Comparison of ENCODE assay signal across 1 cellular context in genomic region chr19:39390759-39391592, GRCh38.
A peak's percentile ranks its signal among the peaks of the same experiment; 100 is the strongest.
TF ChIP-seq lines count a peak whose summit lies in the region.

Gene MED29, plus strand, starts transcription at chr19:39391378. Its CDS starts 45 bp downstream, at chr19:39391423.
Gene PAF1, minus strand, starts transcription at chr19:39391106. Its CDS starts 242 bp downstream, at chr19:39390864.

TF ChIP-seq in K562, 482 proteins besides CTCF, POLR2A, EP300 and RAD21 (continued from another document and continues in another):
- TF ChIP-seq ZBTB5 (IDR thresholded peaks at IDR 0.05): no peak; the same call in 1 of the 2 replicates
- no peak for TF ChIP-seq POLR2AphosphoS2 (IDR thresholded peaks at IDR 0.05; ENCODE audit: low read length)
- peak; percentile 90 for TF ChIP-seq EP400 (IDR thresholded peaks at IDR 0.05)
- TF ChIP-seq RUNX1 (IDR thresholded peaks at IDR 0.05; ENCODE audit: low read depth): 0 out of 2 replicates have a peak, but pooled peaks have one; percentile 35
- no peak; a peak in 1 of 4 replicates for TF ChIP-seq MLLT1 (IDR thresholded peaks at IDR 0.05)
- TF ChIP-seq MEIS2 (IDR thresholded peaks at IDR 0.05; ENCODE audit: partially characterized antibody): no peak
- TF ChIP-seq ZNF668 (CRISPR knock-in tag; IDR thresholded peaks at IDR 0.05): no peak
- TF ChIP-seq ADNP (tag; IDR thresholded peaks at IDR 0.05): no peak
- TF ChIP-seq SMARCA4 (IDR thresholded peaks at IDR 0.05): no peak
- no peak for TF ChIP-seq ETV6 (IDR thresholded peaks at IDR 0.05; ENCODE audit: borderline replicate concordance in 1 of 2, low read depth in 2 of 2, low read length in 1 of 2)
- no peak for TF ChIP-seq ETV6 (CRISPR knock-in tag; IDR thresholded peaks at IDR 0.05; ENCODE audit: borderline replicate concordance)
- 0 out of 2 replicates have a peak, but pooled peaks have one; percentile 11 for TF ChIP-seq ZNF134 (CRISPR knock-in tag; conservative IDR thresholded peaks at IDR 0.05)
- TF ChIP-seq KDM4B (IDR thresholded peaks at IDR 0.05; ENCODE audit: borderline replicate concordance in 2 of 2, low read depth in 1 of 2): peak in 1 of 2 experiments; percentile 33; a peak in 2 of 4 replicates
- no peak for TF ChIP-seq ZNF695 (CRISPR knock-in tag; IDR thresholded peaks at IDR 0.05)
- no peak for TF ChIP-seq MAFK (IDR thresholded peaks at IDR 0.05; ENCODE audit: low read length)
- TF ChIP-seq SMARCB1 (IDR thresholded peaks at IDR 0.05; ENCODE audit: insufficient read length, low read depth): no peak
- no peak for TF ChIP-seq ZSCAN32 (CRISPR knock-in tag; IDR thresholded peaks at IDR 0.05)
- no peak for TF ChIP-seq CLOCK (CRISPR knock-in tag; IDR thresholded peaks at IDR 0.05; ENCODE audit: borderline replicate concordance)
- no peak for TF ChIP-seq YBX1 (IDR thresholded peaks at IDR 0.05)
- no peak for TF ChIP-seq CREB5 (CRISPR knock-in tag; IDR thresholded peaks at IDR 0.05)
- peak; percentile 17; the same call in 1 of the 2 replicates for TF ChIP-seq SPI1 (IDR thresholded peaks at IDR 0.05; ENCODE audit: borderline replicate concordance, low read depth, low read length)
- no peak for TF ChIP-seq PREB (CRISPR knock-in tag; IDR thresholded peaks at IDR 0.05)
- no peak; the same call in none of the 2 replicates for TF ChIP-seq L3MBTL2 (IDR thresholded peaks at IDR 0.05)
- no peak for TF ChIP-seq KDM1A (IDR thresholded peaks at IDR 0.05)
- TF ChIP-seq NFIC (IDR thresholded peaks at IDR 0.05): peak; percentile 26; the same call in 1 of the 2 replicates
- TF ChIP-seq MAX (CRISPR knock-in tag; IDR thresholded peaks at IDR 0.05): peak; percentile 70
- TF ChIP-seq ZNF324 (CRISPR knock-in tag; IDR thresholded peaks at IDR 0.05): 0 out of 2 replicates have a peak, but pooled peaks have one; percentile 29
- TF ChIP-seq PHB2 (IDR thresholded peaks at IDR 0.05; ENCODE audit: low read depth): no peak
- TF ChIP-seq ZNF551 (CRISPR knock-in tag; IDR thresholded peaks at IDR 0.05): no peak
- peak; percentile 89; the same call in 1 of the 2 replicates for TF ChIP-seq NCOA1 (IDR thresholded peaks at IDR 0.05; ENCODE audit: low read depth)
- TF ChIP-seq HDAC2 (IDR thresholded peaks at IDR 0.05): 0 out of 2 replicates have a peak, but pooled peaks have one; percentile 14
- 0 out of 2 replicates have a peak, but pooled peaks have one; percentile 33 for TF ChIP-seq TCF3 (CRISPR knock-in tag; IDR thresholded peaks at IDR 0.05)
- TF ChIP-seq STAG1 (CRISPR knock-in tag; IDR thresholded peaks at IDR 0.05; ENCODE audit: borderline replicate concordance): no peak
- TF ChIP-seq KAT2B (IDR thresholded peaks at IDR 0.05; ENCODE audit: low read depth, low read length): no peak
- TF ChIP-seq E2F3 (CRISPR knock-in tag; IDR thresholded peaks at IDR 0.05): no peak
- peak; percentile 44; the same call in 1 of the 2 replicates for TF ChIP-seq ZBTB17 (CRISPR knock-in tag; IDR thresholded peaks at IDR 0.05)
- no peak for TF ChIP-seq ELK1 (CRISPR knock-in tag; IDR thresholded peaks at IDR 0.05)
- TF ChIP-seq NR0B1 (IDR thresholded peaks at IDR 0.05; ENCODE audit: partially characterized antibody): no peak
- TF ChIP-seq DACH1 (IDR thresholded peaks at IDR 0.05; ENCODE audit: partially characterized antibody): peak; percentile 81
- no peak for TF ChIP-seq GTF2E2 (tag; IDR thresholded peaks at IDR 0.05)
- TF ChIP-seq ZNF316 (IDR thresholded peaks at IDR 0.05): no peak; the same call in 1 of the 2 replicates
- no peak for TF ChIP-seq RBM14 (IDR thresholded peaks at IDR 0.05; ENCODE audit: borderline replicate concordance, insufficient read depth, low read depth, low read length)
- TF ChIP-seq CCAR2 (IDR thresholded peaks at IDR 0.05; ENCODE audit: low read depth, low read length): no peak
- no peak for TF ChIP-seq CBX3 (IDR thresholded peaks at IDR 0.05; ENCODE audit: borderline replicate concordance in 1 of 2, low read length in 2 of 2)
- TF ChIP-seq MAFG (tag; conservative IDR thresholded peaks at IDR 0.05): no peak
- TF ChIP-seq CHAMP1 (IDR thresholded peaks at IDR 0.05): no peak
- TF ChIP-seq MNT (conservative IDR thresholded peaks at IDR 0.05): peak in 1 of 2 experiments; percentile 74; a peak in 1 of 4 replicates
- no peak for TF ChIP-seq SNAPC5 (CRISPR knock-in tag; IDR thresholded peaks at IDR 0.05)
- TF ChIP-seq WHSC1 (IDR thresholded peaks at IDR 0.05; ENCODE audit: low read length): no peak
- no peak for TF ChIP-seq HMG20B (CRISPR knock-in tag; IDR thresholded peaks at IDR 0.05)
- TF ChIP-seq NCOA2 (IDR thresholded peaks at IDR 0.05; ENCODE audit: partially characterized antibody in 2 of 2): peak in 1 of 2 experiments; percentile 97
- no peak for TF ChIP-seq MED1 (CRISPR knock-in tag; IDR thresholded peaks at IDR 0.05; ENCODE audit: borderline replicate concordance)
- TF ChIP-seq SMARCC2 (IDR thresholded peaks at IDR 0.05; ENCODE audit: low read depth): no peak
- no peak for TF ChIP-seq MECOM (CRISPR knock-in tag; IDR thresholded peaks at IDR 0.05)
